In genomic region chr1:220325306-220325995, GRCh38 we compare ENCODE assay signal across 28 cellular contexts. TPM values are rescaled to one million over a fixed set of nuclear protein-coding genes. Genes with fewer than 3 reads are reported as not detected.
A peak's percentile ranks its signal among the peaks of the same experiment; 100 is the strongest.
DNase-seq lines count a peak whose midpoint lies in the region; ATAC-seq, FAIRE-seq and TF ChIP-seq lines count a peak whose summit lies in the region.
"Had no signal": no experiment of that assay in that cellular context is flagged by ENCODE, and none has a peak within 500 bp of the region (broad histone marks: within the 10 kb centered on the region; RNA-seq: fewer than 3 reads in every experiment).

No MANE protein-coding gene starts in this region.

- CTCF ChIA-PET in HEK293 (lab: Yijun Ruan, JAX) (interaction anchor here (0.7 kb wide), 1 partner anchor 16 kb away, joined by 3 read pairs; no protein-coding TSS in a partner anchor), GM12878 (lab: Yijun Ruan, JAX) (interaction anchor here (0.9 to 1.3 kb wide), 2 partner anchors 9 to 29 kb away, joined by 5 to 7 read pairs; no protein-coding TSS in a partner anchor)
- CTCF ChIA-PET in activated CD8-positive, alpha-beta T cell treated with anti-CD3 and anti-CD28 coated beads for 36 hours (lab: Charles Lee), result interaction anchor here (1.3 kb wide), 1 partner anchor 29 kb away, joined by 4 read pairs; no protein-coding TSS in a partner anchor

- TF ChIP-seq POLR2A in GM12878 (IDR thresholded peaks at IDR 0.05; ENCODE audit: low read depth, low read length), result no peak

- no peaks in the 10 kb centered on the region for H3K79me2 ChIP-seq in GM12878 (ENCODE audit: control insufficient read depth, insufficient read depth, low read length)

- 45% methylated on average over 4 of the region's 4 CpGs for WGBS in GM12878 (ENCODE audit: insufficient coverage, insufficient replicate concordance, low lambda C conversion rate, missing lambda C conversion rate)

- DNase-seq in NCI-H187 treated with DMSO at 0.1 percent for 48 hours (lab: John Stamatoyannopoulos, UW) (peak; percentile 62), GM12878 (ENCODE audit: low read depth, low spot score) (no peak), renal cortical epithelial cell (ENCODE audit: low read depth) (peak; percentile 16), nephron progenitor cell (no peak)
- no peak for DNase-seq in activated T-cell treated with anti-CD3 and anti-CD28 coated beads, Interleukin-2, amount 50 U/mL, for 24 hours
- no peak for DNase-seq in activated CD8-positive, alpha-beta T cell treated with anti-CD3 and anti-CD28 coated beads for 36 hours
- DNase-seq: activated CD4-positive, alpha-beta T cell treated with anti-CD3 and anti-CD28 coated beads for 1 hour; activated CD8-positive, alpha-beta T cell treated with anti-CD3 and anti-CD28 coated beads, Interleukin-2, amount 10 ng/mL, durations not matched to agents 7 days and 5 days; activated T-cell treated with anti-CD3 and anti-CD28 coated beads for 4 hours; brain microvascular endothelial cell; Calu3; effector CD4-positive, alpha-beta T cell; EL; foreskin keratinocyte; HFFc6; immature natural killer cell; left ventricle myocardium inferior; NCI-H1694 treated with DMSO at 0.1 percent for 48 hours; NCI-H82; sigmoid colon; stimulated activated CD4-positive, alpha-beta T cell treated with anti-CD3 and anti-CD28 coated beads, Interleukin-15, amount 100 ng/mL, for 24 hours; T-cell had no signal

- no peak overlapping the region for H3K9ac ChIP-seq in GM12878 (ENCODE audit: control insufficient read depth, insufficient read depth, low read length)

- SMC1A ChIA-PET in GM12878 (lab: Charles Lee; ENCODE audit: uncharacterized antibody, unreplicated experiment), result interaction anchor here (0.6 to 1.6 kb wide), 4 partner anchors 8 to 89 kb away, joined by 3 to 5 read pairs (median 4); no protein-coding TSS in a partner anchor

- no peak overlapping the region for H2AFZ ChIP-seq in GM12878 (ENCODE audit: control insufficient read depth, low read depth, low read length)

- BruUV-seq in GM12878 (replicated peaks; lab: Mats Ljungman, UMichigan), result no TSS peak

- TF ChIP-seq EP300 in GM12878 (IDR thresholded peaks at IDR 0.05; ENCODE audit: borderline replicate concordance in 1 of 2, control insufficient read depth in 1 of 2, low read depth in 2 of 2, low read length in 2 of 2), result no peak

- H3K4me1 ChIP-seq in HEK293 (ENCODE audit: control insufficient read depth, insufficient read depth, low read length) (no peaks in the 10 kb centered on the region), GM12878 (ENCODE audit: control insufficient read depth, insufficient read depth, low read length) (no peaks in the 10 kb centered on the region)
- H3K4me1 ChIP-seq: left ventricle myocardium inferior, sigmoid colon, SJSA1 had no signal

- no peak overlapping the region for H3K4me3 Mint-ChIP-seq in activated T-cell treated with anti-CD3 and anti-CD28 coated beads, Interleukin-2, amount 50 U/mL, for 24 hours
- no peak overlapping the region for H3K4me3 Mint-ChIP-seq in nephron progenitor cell
- no peak overlapping the region for H3K4me3 Mint-ChIP-seq in activated CD8-positive, alpha-beta T cell treated with anti-CD3 and anti-CD28 coated beads for 36 hours
- H3K4me3 Mint-ChIP-seq: activated CD8-positive, alpha-beta T cell treated with anti-CD3 and anti-CD28 coated beads, Interleukin-2, amount 10 ng/mL, durations not matched to agents 7 days and 5 days; HFFc6; immature natural killer cell; natural killer cell treated with Interleukin-12 subunit alpha and Interleukin-12 subunit beta and Interleukin-15 and Interleukin-18, amount 100 ng/mL, for 72 hours; stimulated activated naive CD8-positive, alpha-beta T cell treated with anti-CD3 and anti-CD28 coated beads, Interleukin-15, Interleukin-2, amounts not matched to agents 100 ng/mL and 50 ng/mL, for 24 hours; T-cell had no signal

- peaks cover 20% of the 10 kb centered on the region for H3K27me3 Mint-ChIP-seq in activated T-cell treated with anti-CD3 and anti-CD28 coated beads, Interleukin-2, amount 50 U/mL, for 24 hours
- peaks cover 17% of the 10 kb centered on the region for H3K27me3 Mint-ChIP-seq in nephron progenitor cell (ENCODE audit: low read depth, poor library complexity)
- peaks cover 11% of the 10 kb centered on the region for H3K27me3 Mint-ChIP-seq in activated CD8-positive, alpha-beta T cell treated with anti-CD3 and anti-CD28 coated beads for 36 hours

- no peak; the same call in 2 of the 3 replicates for ATAC-seq in GM12878
- no peak for ATAC-seq in activated CD8-positive, alpha-beta T cell treated with anti-CD3 and anti-CD28 coated beads for 36 hours
- ATAC-seq: activated CD8-positive, alpha-beta T cell treated with anti-CD3 and anti-CD28 coated beads, Interleukin-2, amount 10 ng/mL, durations not matched to agents 7 days and 5 days; foreskin keratinocyte; natural killer cell treated with Interleukin-12 subunit alpha and Interleukin-12 subunit beta and Interleukin-15 and Interleukin-18, amount 100 ng/mL, for 72 hours; T-cell had no signal

- in situ Hi-C loops in GM12878 (cut with MboI), result no loop called here

- H3K9me3 Mint-ChIP-seq in activated T-cell treated with anti-CD3 and anti-CD28 coated beads, Interleukin-2, amount 50 U/mL, for 24 hours, result no peaks in the 10 kb centered on the region
- H3K9me3 Mint-ChIP-seq in nephron progenitor cell, result no peaks in the 10 kb centered on the region
- no peaks in the 10 kb centered on the region for H3K9me3 Mint-ChIP-seq in activated CD8-positive, alpha-beta T cell treated with anti-CD3 and anti-CD28 coated beads for 36 hours
- H3K9me3 Mint-ChIP-seq: HFFc6; immature natural killer cell; natural killer cell treated with Interleukin-12 subunit alpha and Interleukin-12 subunit beta and Interleukin-15 and Interleukin-18, amount 100 ng/mL, for 72 hours; stimulated activated naive CD8-positive, alpha-beta T cell treated with anti-CD3 and anti-CD28 coated beads, Interleukin-15, Interleukin-2, amounts not matched to agents 100 ng/mL and 50 ng/mL, for 24 hours; T-cell had no signal

- TF ChIP-seq RAD21 in GM12878 (IDR thresholded peaks at IDR 0.05; ENCODE audit: insufficient read depth, low read depth, low read length), result no peak

- POLR2A ChIA-PET in HEK293 (lab: Yijun Ruan, JAX), result no interaction called here
- POLR2A ChIA-PET in GM12878 (lab: Charles Lee), result interaction anchor here (0.6 kb wide), 1 partner anchor 73 kb away, joined by 5 read pairs; no protein-coding TSS in a partner anchor
- POLR2A ChIA-PET in activated CD8-positive, alpha-beta T cell treated with anti-CD3 and anti-CD28 coated beads for 36 hours (lab: Charles Lee), result interaction anchor here (1.1 kb wide), 1 partner anchor 11 kb away, joined by 3 read pairs; no protein-coding TSS in a partner anchor

- H3K27ac ChIP-seq in HEK293 (ENCODE audit: extremely low read depth, low read depth, low read length), result no peak overlapping the region
- H3K27ac ChIP-seq in GM12878 (ENCODE audit: control insufficient read depth, insufficient read depth), result no peak overlapping the region
- H3K27ac ChIP-seq: brain microvascular endothelial cell, C4-2B, foreskin keratinocyte, left ventricle myocardium inferior, sigmoid colon, SJSA1 had no signal

- no peak overlapping the region for H3K4me2 ChIP-seq in GM12878 (ENCODE audit: control insufficient read depth, insufficient read depth)

- TF ChIP-seq CTCF in HEK293 (tag by site-specific recombination; IDR thresholded peaks at IDR 0.05), result no peak
- TF ChIP-seq CTCF in GM12878 (IDR thresholded peaks at IDR 0.05 in 2 of 3, conservative IDR thresholded peaks at IDR 0.05 in 1 of 3; ENCODE audit: control insufficient read depth in 2 of 3, extremely low read depth in 1 of 3, insufficient read depth in 1 of 3, low read depth in 3 of 3, low read length in 3 of 3), result no peak
- no peak for TF ChIP-seq CTCF in nephron progenitor cell (IDR thresholded peaks at IDR 0.05)
- TF ChIP-seq CTCF in activated CD8-positive, alpha-beta T cell treated with anti-CD3 and anti-CD28 coated beads for 36 hours (IDR thresholded peaks at IDR 0.05), result no peak

- no peaks in the 10 kb centered on the region for H3K36me3 Mint-ChIP-seq in activated T-cell treated with anti-CD3 and anti-CD28 coated beads, Interleukin-2, amount 50 U/mL, for 24 hours (ENCODE audit: low read depth)
- no peaks in the 10 kb centered on the region for H3K36me3 Mint-ChIP-seq in nephron progenitor cell (ENCODE audit: low read depth)
- no peaks in the 10 kb centered on the region for H3K36me3 Mint-ChIP-seq in activated CD8-positive, alpha-beta T cell treated with anti-CD3 and anti-CD28 coated beads for 36 hours (ENCODE audit: low read depth)
- H3K36me3 Mint-ChIP-seq: immature natural killer cell; natural killer cell treated with Interleukin-12 subunit alpha and Interleukin-12 subunit beta and Interleukin-15 and Interleukin-18, amount 100 ng/mL, for 72 hours; T-cell had no signal

- no peaks in the 10 kb centered on the region for H4K20me1 ChIP-seq in GM12878 (ENCODE audit: control insufficient read depth, insufficient read depth)

- RAD21 ChIA-PET in GM12878 (lab: Charles Lee; ENCODE audit: unreplicated experiment), result interaction anchor here (0.5 to 1.3 kb wide), 2 partner anchors 11 to 406 kb away, joined by 3 to 4 read pairs; no protein-coding TSS in a partner anchor

- no peaks in the 10 kb centered on the region for H3K36me3 ChIP-seq in HEK293 (ENCODE audit: control insufficient read depth in 2 of 2, insufficient read depth in 1 of 2, low read length in 2 of 2)
- H3K36me3 ChIP-seq in GM12878 (ENCODE audit: control insufficient read depth in 2 of 2, insufficient read depth in 2 of 2, low read length in 1 of 2), result no peaks in the 10 kb centered on the region
- H3K36me3 ChIP-seq: brain microvascular endothelial cell, left ventricle myocardium inferior, sigmoid colon, SJSA1 had no signal

- no peak overlapping the region for H3K27ac Mint-ChIP-seq in activated T-cell treated with anti-CD3 and anti-CD28 coated beads, Interleukin-2, amount 50 U/mL, for 24 hours
- no peak overlapping the region for H3K27ac Mint-ChIP-seq in nephron progenitor cell
- H3K27ac Mint-ChIP-seq in activated CD8-positive, alpha-beta T cell treated with anti-CD3 and anti-CD28 coated beads for 36 hours, result no peak overlapping the region
- H3K27ac Mint-ChIP-seq: activated CD8-positive, alpha-beta T cell treated with anti-CD3 and anti-CD28 coated beads, Interleukin-2, amount 10 ng/mL, durations not matched to agents 7 days and 5 days; HFFc6; immature natural killer cell; natural killer cell treated with Interleukin-12 subunit alpha and Interleukin-12 subunit beta and Interleukin-15 and Interleukin-18, amount 100 ng/mL, for 72 hours; stimulated activated naive CD8-positive, alpha-beta T cell treated with anti-CD3 and anti-CD28 coated beads, Interleukin-15, Interleukin-2, amounts not matched to agents 100 ng/mL and 50 ng/mL, for 24 hours; T-cell had no signal

- no peak overlapping the region for H3K4me3 ChIP-seq in HEK293 (ENCODE audit: low read depth, low read length)
- H3K4me3 ChIP-seq in GM12878, result no peak overlapping the region
- H3K4me3 ChIP-seq: left ventricle myocardium inferior, sigmoid colon, SJSA1 had no signal

- no peak for FAIRE-seq in GM12878 (lab: Jason Lieb, UNC)
- FAIRE-seq: TTC549 had no signal

- H3K4me1 Mint-ChIP-seq in activated T-cell treated with anti-CD3 and anti-CD28 coated beads, Interleukin-2, amount 50 U/mL, for 24 hours (ENCODE audit: low read depth), result no peaks in the 10 kb centered on the region
- H3K4me1 Mint-ChIP-seq in nephron progenitor cell, result peaks cover 4% of the 10 kb centered on the region
- H3K4me1 Mint-ChIP-seq in activated CD8-positive, alpha-beta T cell treated with anti-CD3 and anti-CD28 coated beads for 36 hours (ENCODE audit: low read depth), result no peaks in the 10 kb centered on the region
- H3K4me1 Mint-ChIP-seq: immature natural killer cell, T-cell had no signal

- H3K27me3 ChIP-seq in GM12878 (replicated peaks in 1 of 2; ENCODE audit: control insufficient read depth in 2 of 2, insufficient read depth in 2 of 2, low read length in 1 of 2), result no peaks in the 10 kb centered on the region
- H3K27me3 ChIP-seq: brain microvascular endothelial cell, foreskin keratinocyte, sigmoid colon, SJSA1 had no signal

- H3K9me3 ChIP-seq in HEK293 (ENCODE audit: control insufficient read depth, insufficient read depth, low read depth, low read length) (no peaks in the 10 kb centered on the region), GM12878 (replicated peaks; ENCODE audit: control insufficient read depth, insufficient read depth, low read length) (no peaks in the 10 kb centered on the region)
- H3K9me3 ChIP-seq: left ventricle myocardium inferior, sigmoid colon, SJSA1 had no signal

- intact Hi-C loops in GM12878 (cut with micrococcal nuclease; ENCODE audit: unreplicated experiment), result no loop called here
- intact Hi-C loops in activated CD8-positive, alpha-beta T cell treated with anti-CD3 and anti-CD28 coated beads for 36 hours (cut with micrococcal nuclease), result no loop called here

RNA-seq across cellular contexts. Expression of gene RAB3GAP2, which starts 53.2 kb away (rescaled TPM):
- 140 and 143 TPM in 2 replicates for total RNA-seq in GM12878 (2013; cell fraction: nucleolus; rRNA removed)
- total RNA-seq in GM12878 (2014; rRNA removed), result 27.7 and 30.9 TPM in 2 replicates
- total RNA-seq in GM12878 (2014; rRNA removed; fragmentation: Illumina TruSeq; extraction: Trizol), result 33.9 and 38.1 TPM in 2 replicates
- 44.2 and 51.1 TPM in 2 replicates for total RNA-seq in GM12878 (2021)
- 15.7 TPM for polyA plus RNA-seq in GM12878 (2011; ENCODE audit: low read depth)
- polyA plus RNA-seq in GM12878 (2011; rRNA removed), result 43.5 and 52.0 TPM in 2 replicates
- polyA plus RNA-seq in GM12878 (2011; cell fraction: cytosol; rRNA removed), result 19.2 and 24.5 TPM in 2 replicates
- 33.8 and 41.1 TPM in 2 replicates for polyA plus RNA-seq in GM12878 (2011; cell fraction: nucleus; rRNA removed)
- polyA plus RNA-seq in GM12878 (2012), result 20.2 and 24.9 TPM in 2 replicates
- 30.7 and 36.4 TPM in 2 replicates for polyA plus RNA-seq in GM12878 (2014; fragmentation: Illumina TruSeq; extraction: Trizol)
- polyA plus RNA-seq in GM12878 (2014; fragmentation: Nextera tagmentation; extraction: Ambion mirVana), result 10 to 100 TPM; 11.9 to 15.6 TPM
- 16.8 and 19.1 TPM in 2 replicates for polyA plus RNA-seq in GM12878 (2014; rRNA removed)
- polyA plus RNA-seq in GM12878 (2016; fragmentation: Nextera tagmentation; extraction: Ambion mirVana), result 10 to 100 TPM; 20.7 to 21.2 TPM
- polyA minus RNA-seq in GM12878 (2011; rRNA and poly(A)+ RNA removed), result 134 and 203 TPM in 2 replicates
- polyA minus RNA-seq in GM12878 (2011; cell fraction: cytosol; rRNA and poly(A)+ RNA removed), result 18.8 and 31.0 TPM in 2 replicates
- 29.0 and 41.9 TPM in 2 replicates for polyA minus RNA-seq in GM12878 (2011; cell fraction: nucleus; rRNA and poly(A)+ RNA removed)
- total RNA-seq in renal cortical epithelial cell, result 41.8 and 47.0 TPM in 2 replicates
- total RNA-seq in activated CD8-positive, alpha-beta T cell treated with anti-CD3 and anti-CD28 coated beads for 36 hours, result 10 to 100 TPM; 50.6 to 53.5 TPM

Comparison
In these comparisons a context has a peak if more than half of its experiments do, and no peak if none do; other contexts are left out.
1. DNase-seq: peak in NCI-H187 treated with DMSO at 0.1 percent for 48 hours (single experiment) and renal cortical epithelial cell (single experiment); none in GM12878 (single experiment), activated T-cell treated with anti-CD3 and anti-CD28 coated beads, Interleukin-2, amount 50 U/mL, for 24 hours (single experiment), nephron progenitor cell (single experiment) and activated CD8-positive, alpha-beta T cell treated with anti-CD3 and anti-CD28 coated beads for 36 hours (single experiment).